Comparison of ENCODE assay signal across 20 cellular contexts in the genomic region with DNA sequence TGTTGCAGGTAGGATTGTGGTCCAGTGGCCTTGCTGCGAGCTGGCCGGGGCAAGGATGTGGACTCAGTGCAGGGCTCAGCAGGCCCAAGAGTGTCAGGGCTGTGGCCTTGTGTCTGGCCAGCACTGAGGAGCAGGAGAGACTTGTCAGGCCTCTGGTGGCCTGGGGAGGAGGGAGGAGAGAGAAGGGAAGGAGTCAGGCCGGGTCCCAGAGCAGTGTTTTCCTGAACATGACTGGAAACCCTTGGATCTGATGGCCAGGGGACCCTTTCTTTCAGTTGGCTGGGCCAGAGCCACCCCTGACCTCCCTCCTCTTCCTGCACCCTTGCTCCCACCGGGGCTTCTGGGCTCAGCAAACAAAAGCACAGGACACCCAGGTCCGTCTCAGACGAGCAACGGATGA. TPM values are rescaled to one million over a fixed set of nuclear protein-coding genes. Genes with fewer than 3 reads are reported as not detected.
DNase-seq lines count a peak whose midpoint lies in the region; ATAC-seq, FAIRE-seq and TF ChIP-seq lines count a peak whose summit lies in the region.
"Had no signal": no experiment of that assay in that cellular context is flagged by ENCODE, and none has a peak within 500 bp of the region (broad histone marks: within the 10 kb centered on the region; RNA-seq: fewer than 3 reads in every experiment).

No MANE protein-coding gene starts in this region.

- H3K9ac ChIP-seq in neuronal stem cell (ENCODE audit: low read depth, low read length, poor library complexity), result peak overlapping the region; percentile 30
- no peak overlapping the region for H3K9ac ChIP-seq in SK-N-SH

- no peak overlapping the region for H2BK15ac ChIP-seq in neuronal stem cell (ENCODE audit: low read length)

- H2AFZ ChIP-seq in neuronal stem cell (ENCODE audit: low read length), result no peak overlapping the region
- no peak overlapping the region for H2AFZ ChIP-seq in SK-N-SH (ENCODE audit: low read depth)

- ATAC-seq in natural killer cell treated with Interleukin-12 subunit alpha and Interleukin-12 subunit beta and Interleukin-15 and Interleukin-18, amount 100 ng/mL, for 72 hours, result no peak
- ATAC-seq in natural killer cell, result no peak
- ATAC-seq: HepG2, PC-3 had no signal

- no peak overlapping the region for H3K4me2 ChIP-seq in neuronal stem cell (ENCODE audit: insufficient read depth, low read length, poor library complexity, severe bottlenecking)
- no peak overlapping the region for H3K4me2 ChIP-seq in SK-N-SH

- no peak overlapping the region for H4K8ac ChIP-seq in neuronal stem cell (ENCODE audit: low read depth, low read length)

- no peak overlapping the region for H3K4me3 Mint-ChIP-seq in natural killer cell treated with Interleukin-12 subunit alpha and Interleukin-12 subunit beta and Interleukin-15 and Interleukin-18, amount 100 ng/mL, for 72 hours
- H3K4me3 Mint-ChIP-seq in natural killer cell, result no peak overlapping the region

- no peak overlapping the region for H4K91ac ChIP-seq in neuronal stem cell (ENCODE audit: low read depth, low read length, poor library complexity)

- H3K4ac ChIP-seq in neuronal stem cell (ENCODE audit: low read length), result peak overlapping the region; percentile 89

- H2AK5ac ChIP-seq in neuronal stem cell (ENCODE audit: low read depth, low read length), result peak overlapping the region; percentile 83

- H2BK12ac ChIP-seq in neuronal stem cell (ENCODE audit: low read length), result no peak overlapping the region

- no peaks in the 10 kb centered on the region for H3K27me3 ChIP-seq in bronchial epithelial cell (ENCODE audit: control insufficient read depth, insufficient read depth, low read length)
- no peaks in the 10 kb centered on the region for H3K27me3 ChIP-seq in neuronal stem cell (ENCODE audit: control insufficient read depth in 3 of 3, insufficient read depth in 3 of 3, low read depth in 1 of 3, low read length in 3 of 3)
- no peaks in the 10 kb centered on the region for H3K27me3 ChIP-seq in SK-N-SH (ENCODE audit: insufficient read depth)

- H3K4me1 Mint-ChIP-seq in natural killer cell treated with Interleukin-12 subunit alpha and Interleukin-12 subunit beta and Interleukin-15 and Interleukin-18, amount 100 ng/mL, for 72 hours (ENCODE audit: low read depth in 2 of 2), result peaks cover 17 to 19% of the 10 kb centered on the region in 2 donors
- peaks cover 27 to 32% of the 10 kb centered on the region in 2 donors for H3K4me1 Mint-ChIP-seq in natural killer cell

- no peaks in the 10 kb centered on the region for H3K9me2 ChIP-seq in SK-N-SH

- no peaks in the 10 kb centered on the region for H3K9me3 Mint-ChIP-seq in natural killer cell treated with Interleukin-12 subunit alpha and Interleukin-12 subunit beta and Interleukin-15 and Interleukin-18, amount 100 ng/mL, for 72 hours
- H3K9me3 Mint-ChIP-seq in natural killer cell, result no peaks in the 10 kb centered on the region

- TF ChIP-seq RAD21 in SK-N-SH (IDR thresholded peaks at IDR 0.05; ENCODE audit: low read length), result no peak

- H3F3A ChIP-seq in SK-N-SH (replicated peaks; ENCODE audit: insufficient read depth), result no peaks in the 10 kb centered on the region

- H3K23ac ChIP-seq in neuronal stem cell (ENCODE audit: low read depth, low read length, poor library complexity), result peak overlapping the region; percentile 85

- peaks cover 23% of the 10 kb centered on the region for H3K79me1 ChIP-seq in neuronal stem cell (ENCODE audit: low read depth, low read length)

- H3K4me1 ChIP-seq in neuronal stem cell (ENCODE audit: control insufficient read depth in 2 of 2, insufficient read depth in 1 of 2, low read depth in 1 of 2, low read length in 2 of 2), result peaks cover 3 to 4% of the 10 kb centered on the region in 2 donors
- peaks cover 6 to 9% of the 10 kb centered on the region in 2 experiments; a peak in 3 of 4 replicates for H3K4me1 ChIP-seq in SK-N-SH (ENCODE audit: control insufficient read depth in 1 of 2, insufficient read depth in 2 of 2, low read depth in 1 of 2, low read length in 1 of 2)

- no peak overlapping the region for H3K27ac Mint-ChIP-seq in natural killer cell treated with Interleukin-12 subunit alpha and Interleukin-12 subunit beta and Interleukin-15 and Interleukin-18, amount 100 ng/mL, for 72 hours
- peak overlapping the region in 1 of 2 donors; percentile 58 for H3K27ac Mint-ChIP-seq in natural killer cell

- DNase-seq in natural killer cell treated with Interleukin-12 subunit alpha and Interleukin-12 subunit beta and Interleukin-15 and Interleukin-18, amount 100 ng/mL, for 72 hours (ENCODE audit: low spot score), result peak; percentile 38
- DNase-seq in natural killer cell (no peak), bronchial epithelial cell (ENCODE audit: low read depth) (no peak), neuronal stem cell (ENCODE audit: low spot score) (no peak), NCI-H526 (lab: John Stamatoyannopoulos, UW) (no peak), SK-N-SH (no peak), LoVo (ENCODE audit: low spot score) (no peak)
- DNase-seq: ACHN, C1 segment of cervical spinal cord, DND-41, H7, KBM-7, NCI-H1417 treated with DMSO at 0.1 percent for 48 hours, NCI-H187 treated with DMSO at 0.1 percent for 48 hours, NCI-H226, NCI-H524, PC-3, RPMI8226, SIG-M5 had no signal

- peaks cover 7% of the 10 kb centered on the region for H3K36me3 ChIP-seq in bronchial epithelial cell (ENCODE audit: control insufficient read depth, insufficient read depth, low read length)
- H3K36me3 ChIP-seq in neuronal stem cell (replicated peaks in 1 of 2; ENCODE audit: control insufficient read depth in 2 of 2, insufficient read depth in 2 of 2, low read length in 2 of 2), result peaks cover 2 to 12% of the 10 kb centered on the region in 2 donors
- peaks cover 0 to 2% of the 10 kb centered on the region in 2 experiments for H3K36me3 ChIP-seq in SK-N-SH (replicated peaks in 1 of 2; ENCODE audit: control insufficient read depth in 1 of 2, insufficient read depth in 2 of 2, low read length in 1 of 2)

- H3K14ac ChIP-seq in neuronal stem cell (ENCODE audit: low read length), result no peak overlapping the region

- H3K27ac ChIP-seq in neuronal stem cell (replicated peaks; ENCODE audit: low read length), result no peak overlapping the region
- H3K27ac ChIP-seq in SK-N-SH (ENCODE audit: low read depth in 2 of 2, low read length in 1 of 2), result no peak overlapping the region

- H4K20me1 ChIP-seq in SK-N-SH (ENCODE audit: insufficient read depth), result no peaks in the 10 kb centered on the region

- no peak for TF ChIP-seq CTCF in natural killer cell (IDR thresholded peaks at IDR 0.05)
- no peak for TF ChIP-seq CTCF in bronchial epithelial cell (IDR thresholded peaks at IDR 0.05; ENCODE audit: insufficient read depth, low read length, severe bottlenecking)
- no peak for TF ChIP-seq CTCF in SK-N-SH (IDR thresholded peaks at IDR 0.05)

- no CpG with 5 or more reads among the region's 7 CpGs for WGBS in neuronal stem cell (ENCODE audit: extremely low coverage in 2 of 2, insufficient read length in 2 of 2, insufficient replicate concordance in 1 of 2), 2 donors
- WGBS in SK-N-SH (ENCODE audit: low lambda C conversion rate), result 78% methylated on average over 7 of the region's 7 CpGs

- no peaks in the 10 kb centered on the region for H3K36me3 Mint-ChIP-seq in natural killer cell treated with Interleukin-12 subunit alpha and Interleukin-12 subunit beta and Interleukin-15 and Interleukin-18, amount 100 ng/mL, for 72 hours
- H3K36me3 Mint-ChIP-seq in natural killer cell, result no peaks in the 10 kb centered on the region

- no peak overlapping the region for H3K18ac ChIP-seq in neuronal stem cell (ENCODE audit: low read length)

- peaks cover 28% of the 10 kb centered on the region for H3K79me2 ChIP-seq in SK-N-SH (ENCODE audit: insufficient read depth)

- H3K4me3 ChIP-seq in bronchial epithelial cell (ENCODE audit: low read depth, low read length), result no peak overlapping the region
- no peak overlapping the region for H3K4me3 ChIP-seq in neuronal stem cell (ENCODE audit: low read length in 2 of 2)
- H3K4me3 ChIP-seq in SK-N-SH (ENCODE audit: low read depth in 2 of 2, low read length in 1 of 2), result no peak overlapping the region

- CTCF ChIA-PET in SK-N-SH (lab: Yijun Ruan, JAX), result interaction anchor here (0.8 to 1.3 kb wide), 4 partner anchors 9 to 171 kb away, joined by 3 to 4 read pairs (median 4); no protein-coding TSS in a partner anchor

- no peak for TF ChIP-seq EP300 in SK-N-SH (IDR thresholded peaks at IDR 0.05; ENCODE audit: borderline replicate concordance in 1 of 2, low read depth in 1 of 2, low read length in 1 of 2)

- POLR2A ChIA-PET in SK-N-SH (lab: Yijun Ruan, JAX), result no interaction called here

- H2BK5ac ChIP-seq in neuronal stem cell (ENCODE audit: low read length), result peak overlapping the region; percentile 60

- intact Hi-C loops in natural killer cell (cut with micrococcal nuclease), result no loop called here

- H3K9me3 ChIP-seq in neuronal stem cell (replicated peaks in 1 of 2; ENCODE audit: control insufficient read depth in 2 of 2, insufficient read depth in 1 of 2, low read depth in 1 of 2, low read length in 2 of 2) (no peaks in the 10 kb centered on the region), SK-N-SH (no peaks in the 10 kb centered on the region)

- H2BK120ac ChIP-seq in neuronal stem cell (ENCODE audit: low read depth, low read length), result no peak overlapping the region

- H3K27me3 Mint-ChIP-seq in natural killer cell treated with Interleukin-12 subunit alpha and Interleukin-12 subunit beta and Interleukin-15 and Interleukin-18, amount 100 ng/mL, for 72 hours, result no peaks in the 10 kb centered on the region
- H3K27me3 Mint-ChIP-seq in natural killer cell (ENCODE audit: low read depth in 2 of 2), result no peaks in the 10 kb centered on the region

- peak; percentile 7 for FAIRE-seq in bronchial epithelial cell (lab: Jason Lieb, UNC)
- FAIRE-seq: HepG2 had no signal

RNA-seq across cellular contexts. Expression of a gene that starts 5.1 kb away (rescaled TPM):
- total RNA-seq in natural killer cell treated with Interleukin-12 subunit alpha and Interleukin-12 subunit beta and Interleukin-15 and Interleukin-18, amount 100 ng/mL, for 72 hours, result 1 to 10 TPM; 6.8 to 7.9 TPM
- 10 to 100 TPM; 13.3 to 14.1 (median 13.8) TPM for total RNA-seq in natural killer cell
- 2.0 and 2.6 TPM in 2 replicates for total RNA-seq in bronchial epithelial cell
- 1.3 TPM for polyA plus RNA-seq in neuronal stem cell (2013, experiment 1 of 2)
- 1.4 TPM for polyA plus RNA-seq in neuronal stem cell (2013, experiment 2 of 2)
- polyA plus RNA-seq in SK-N-SH (2012; rRNA removed), result 1.8 TPM in 2 replicates
- polyA plus RNA-seq in SK-N-SH (2012; cell fraction: cytosol; rRNA removed), result 0.86 and 1.1 TPM in 2 replicates
- polyA plus RNA-seq in SK-N-SH (2012; cell fraction: nucleus; rRNA removed), result 4.4 TPM in 2 replicates

RNA-seq across cellular contexts. Expression of a gene that starts 20.9 kb away (rescaled TPM):
- 1 to 10 TPM; 2.1 to 2.2 TPM for total RNA-seq in natural killer cell treated with Interleukin-12 subunit alpha and Interleukin-12 subunit beta and Interleukin-15 and Interleukin-18, amount 100 ng/mL, for 72 hours
- total RNA-seq in natural killer cell, result 1 to 10 TPM; 1.0 to 2.2 (median 1.7) TPM
- total RNA-seq in bronchial epithelial cell, result 2.9 and 5.5 TPM in 2 replicates
- 0.24 TPM for polyA plus RNA-seq in neuronal stem cell (2013, experiment 1 of 2)
- 0.17 TPM for polyA plus RNA-seq in neuronal stem cell (2013, experiment 2 of 2)
- polyA plus RNA-seq in SK-N-SH (2012; rRNA removed), result 0.92 and 0.97 TPM in 2 replicates
- polyA plus RNA-seq in SK-N-SH (2012; cell fraction: cytosol; rRNA removed), result 0.50 and 0.69 TPM in 2 replicates
- 2.1 and 2.9 TPM in 2 replicates for polyA plus RNA-seq in SK-N-SH (2012; cell fraction: nucleus; rRNA removed)

RNA-seq across cellular contexts. Expression of a gene that starts 30.6 kb away (rescaled TPM):
- total RNA-seq in natural killer cell treated with Interleukin-12 subunit alpha and Interleukin-12 subunit beta and Interleukin-15 and Interleukin-18, amount 100 ng/mL, for 72 hours, result 100 to 1,000 TPM; 296 to 329 TPM
- total RNA-seq in natural killer cell (100 to 1,000 TPM; 292 to 313 (median 308) TPM), bronchial epithelial cell (519 and 695 TPM in 2 replicates)
- 106 TPM for polyA plus RNA-seq in neuronal stem cell (2013, experiment 1 of 2)
- 98.6 TPM for polyA plus RNA-seq in neuronal stem cell (2013, experiment 2 of 2)
- 717 and 742 TPM in 2 replicates for polyA plus RNA-seq in SK-N-SH (2012; rRNA removed)
- 457 and 681 TPM in 2 replicates for polyA plus RNA-seq in SK-N-SH (2012; cell fraction: cytosol; rRNA removed)
- polyA plus RNA-seq in SK-N-SH (2012; cell fraction: nucleus; rRNA removed), result 521 and 537 TPM in 2 replicates

RNA-seq across cellular contexts. Expression of a gene that starts 37.2 kb away (rescaled TPM):
- 10 to 100 TPM in 1 of 2 donors, 1 to 10 TPM in 1; 6.4 to 12.3 TPM for total RNA-seq in natural killer cell treated with Interleukin-12 subunit alpha and Interleukin-12 subunit beta and Interleukin-15 and Interleukin-18, amount 100 ng/mL, for 72 hours
- 10 to 100 TPM in 2 of 3 donors, 1 to 10 TPM in 1; 9.6 to 30.0 (median 14.3) TPM for total RNA-seq in natural killer cell
- 6.3 and 7.6 TPM in 2 replicates for total RNA-seq in bronchial epithelial cell
- 7.3 TPM for polyA plus RNA-seq in neuronal stem cell (2013, experiment 1 of 2)
- 7.9 TPM for polyA plus RNA-seq in neuronal stem cell (2013, experiment 2 of 2)
- 3.4 and 4.0 TPM in 2 replicates for polyA plus RNA-seq in SK-N-SH (2012; rRNA removed)
- polyA plus RNA-seq in SK-N-SH (2012; cell fraction: cytosol; rRNA removed), result 2.1 and 2.5 TPM in 2 replicates
- polyA plus RNA-seq in SK-N-SH (2012; cell fraction: nucleus; rRNA removed), result 33.5 and 41.3 TPM in 2 replicates
